In genomic region chr1:114113801-114114750, GRCh38 we compare ENCODE assay signal across 10 cellular contexts. TPM values are rescaled to one million over a fixed set of nuclear protein-coding genes. Genes with fewer than 3 reads are reported as not detected.
DNase-seq lines count a peak whose midpoint lies in the region; ATAC-seq lines count a peak whose summit lies in the region.
"Had no signal": no experiment of that assay in that cellular context is flagged by ENCODE, and none has a peak within 500 bp of the region (broad histone marks: within the 10 kb centered on the region; RNA-seq: fewer than 3 reads in every experiment).

No MANE protein-coding gene starts in this region.

- peak overlapping the region; percentile 27 for H3K27ac Mint-ChIP-seq in activated T-cell treated with anti-CD3 and anti-CD28 coated beads, Interleukin-2, amount 50 U/mL, for 72 hours
- peak overlapping the region; percentile 22 to 35 for H3K27ac Mint-ChIP-seq in stimulated activated naive CD8-positive, alpha-beta T cell treated with anti-CD3 and anti-CD28 coated beads, Interleukin-15, amount 100 ng/mL, for 72 hours

- no peak for ATAC-seq in activated T-cell treated with anti-CD3 and anti-CD28 coated beads, Interleukin-2, amount 50 U/mL, for 72 hours (replicated peaks in 1 of 2)
- peak; percentile 69 for ATAC-seq in esophagus mucosa
- ATAC-seq in stimulated activated naive CD8-positive, alpha-beta T cell treated with anti-CD3 and anti-CD28 coated beads, Interleukin-15, amount 100 ng/mL, for 72 hours: no peak

- H3K36me3 Mint-ChIP-seq in activated T-cell treated with anti-CD3 and anti-CD28 coated beads, Interleukin-2, amount 50 U/mL, for 72 hours (ENCODE audit: insufficient read depth in 2 of 2): no peaks in the 10 kb centered on the region

- H3K9me3 Mint-ChIP-seq in activated T-cell treated with anti-CD3 and anti-CD28 coated beads, Interleukin-2, amount 50 U/mL, for 72 hours: no peaks in the 10 kb centered on the region
- no peaks in the 10 kb centered on the region for H3K9me3 Mint-ChIP-seq in stimulated activated naive CD8-positive, alpha-beta T cell treated with anti-CD3 and anti-CD28 coated beads, Interleukin-15, amount 100 ng/mL, for 72 hours

- H3K4me3 Mint-ChIP-seq in activated T-cell treated with anti-CD3 and anti-CD28 coated beads, Interleukin-2, amount 50 U/mL, for 72 hours: no peak overlapping the region
- peak overlapping the region in 1 of 2 donors; percentile 4 for H3K4me3 Mint-ChIP-seq in stimulated activated naive CD8-positive, alpha-beta T cell treated with anti-CD3 and anti-CD28 coated beads, Interleukin-15, amount 100 ng/mL, for 72 hours

- H3K27me3 Mint-ChIP-seq in activated T-cell treated with anti-CD3 and anti-CD28 coated beads, Interleukin-2, amount 50 U/mL, for 72 hours (ENCODE audit: low read depth): no peaks in the 10 kb centered on the region
- no peaks in the 10 kb centered on the region for H3K27me3 Mint-ChIP-seq in stimulated activated naive CD8-positive, alpha-beta T cell treated with anti-CD3 and anti-CD28 coated beads, Interleukin-15, amount 100 ng/mL, for 72 hours

- no peaks in the 10 kb centered on the region for H3K4me1 Mint-ChIP-seq in activated T-cell treated with anti-CD3 and anti-CD28 coated beads, Interleukin-2, amount 50 U/mL, for 72 hours (ENCODE audit: low read depth)
- peaks cover 9% of the 10 kb centered on the region for H3K4me1 Mint-ChIP-seq in stimulated activated naive CD8-positive, alpha-beta T cell treated with anti-CD3 and anti-CD28 coated beads, Interleukin-15, amount 100 ng/mL, for 72 hours

- DNase-seq in activated T-cell treated with anti-CD3 and anti-CD28 coated beads, Interleukin-2, amount 50 U/mL, for 72 hours: no peak
- DNase-seq in activated T-cell treated with anti-CD3 and anti-CD28 coated beads, Interleukin-2, amount 50 U/mL, for 1 hour: no peak
- DNase-seq in RKO (ENCODE audit: low spot score) (peak; percentile 39), GM19238 (ENCODE audit: insufficient read length, low spot score) (no peak), SK-N-DZ (ENCODE audit: low spot score) (no peak)
- no peak for DNase-seq in stimulated activated naive CD8-positive, alpha-beta T cell treated with anti-CD3 and anti-CD28 coated beads, Interleukin-15, amount 100 ng/mL, for 72 hours
- DNase-seq in stimulated activated CD4-positive, alpha-beta T cell treated with anti-CD3 and anti-CD28 coated beads, Interleukin-15, amount 100 ng/mL, for 24 hours: no peak
- DNase-seq: WERI-Rb-1 had no signal

RNA-seq across cellular contexts. Expression of gene SYT6, which starts 39.6 kb away (rescaled TPM):
- total RNA-seq in activated T-cell treated with anti-CD3 and anti-CD28 coated beads, Interleukin-2, amount 50 U/mL, for 72 hours: not detected
- total RNA-seq in esophagus mucosa: not detected
- polyA plus RNA-seq in SK-N-DZ (2014; cell fraction: cytosol; rRNA removed): 9.6 and 11.0 TPM in 2 replicates
- polyA plus RNA-seq in SK-N-DZ (2014; cell fraction: nucleus; rRNA removed): 15.0 and 21.0 TPM in 2 replicates
- polyA plus RNA-seq: aorta had no signal
